In the genomic region with DNA sequence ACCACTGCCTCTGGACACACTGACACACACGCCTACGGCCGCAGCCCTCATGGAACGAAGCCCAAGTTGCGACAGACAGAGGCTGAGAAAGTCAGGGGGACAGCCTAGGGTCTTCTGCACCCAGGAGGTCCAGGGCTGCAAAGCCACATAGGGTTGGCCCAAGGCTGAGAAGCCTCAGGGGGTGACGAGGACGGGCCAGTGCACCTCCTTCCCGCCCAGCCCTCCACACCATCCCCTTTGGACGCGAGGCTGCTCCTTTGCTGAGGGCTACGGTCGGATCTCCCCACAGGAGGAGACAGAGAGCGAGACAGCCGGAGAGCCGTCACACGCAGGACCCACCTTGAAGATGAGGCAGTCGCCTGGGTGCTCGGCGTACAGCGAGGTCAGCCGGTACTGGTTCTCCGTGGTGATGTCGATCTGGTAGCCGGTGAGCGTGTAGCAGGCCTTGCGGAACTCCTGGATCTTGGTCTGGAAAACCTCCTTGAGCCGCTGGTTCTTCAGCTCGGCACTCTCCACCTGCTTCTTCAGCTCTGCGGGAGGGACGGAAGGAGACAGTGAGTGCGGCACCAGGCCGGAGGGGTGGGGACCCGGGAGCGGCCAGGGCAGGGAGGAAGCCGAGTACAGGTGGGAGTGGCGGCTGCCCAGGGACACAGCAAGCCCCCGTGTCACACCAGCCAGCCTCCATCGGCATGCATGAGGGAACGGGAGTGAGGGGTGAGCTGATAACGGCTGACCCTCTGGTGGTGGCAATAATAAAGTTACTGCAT, we compare ENCODE assay signal across 1 cellular context.
TF ChIP-seq lines count a peak whose summit lies in the region.

No MANE protein-coding gene starts in this region.

TF ChIP-seq in H1, 55 proteins besides CTCF, POLR2A, EP300 and RAD21:
- TF ChIP-seq TAF7 (optimal IDR thresholded peaks at IDR 0.05; ENCODE audit: borderline replicate concordance, low read depth, low read length) = no peak
- no peak for TF ChIP-seq RFX5 (IDR thresholded peaks at IDR 0.05; ENCODE audit: borderline replicate concordance, low read depth, low read length)
- TF ChIP-seq CHD2 (IDR thresholded peaks at IDR 0.05; ENCODE audit: low read length) = no peak
- TF ChIP-seq SIX5 (IDR thresholded peaks at IDR 0.05; ENCODE audit: low read depth, low read length) = no peak
- no peak for TF ChIP-seq CREB1 (IDR thresholded peaks at IDR 0.05)
- no peak for TF ChIP-seq TBP (IDR thresholded peaks at IDR 0.05; ENCODE audit: low read depth, low read length)
- TF ChIP-seq BACH1 (IDR thresholded peaks at IDR 0.05; ENCODE audit: low read length) = no peak
- TF ChIP-seq ZNF274 (IDR thresholded peaks at IDR 0.05; ENCODE audit: borderline replicate concordance, extremely low read depth, low read length) = no peak
- TF ChIP-seq BRCA1 (IDR thresholded peaks at IDR 0.05; ENCODE audit: low read depth, low read length) = no peak
- TF ChIP-seq SIN3A (conservative IDR thresholded peaks at IDR 0.05 in 1 of 2, IDR thresholded peaks at IDR 0.05 in 1 of 2; ENCODE audit: low read depth in 1 of 2, low read length in 2 of 2) = no peak
- TF ChIP-seq GTF2F1 (IDR thresholded peaks at IDR 0.05; ENCODE audit: borderline replicate concordance, low read depth, low read length) = no peak
- no peak for TF ChIP-seq MAFK (IDR thresholded peaks at IDR 0.05; ENCODE audit: low read depth, low read length)
- TF ChIP-seq CBX8 (IDR thresholded peaks at IDR 0.05; ENCODE audit: borderline replicate concordance, low read depth, low read length) = no peak
- TF ChIP-seq, protein P1, sequence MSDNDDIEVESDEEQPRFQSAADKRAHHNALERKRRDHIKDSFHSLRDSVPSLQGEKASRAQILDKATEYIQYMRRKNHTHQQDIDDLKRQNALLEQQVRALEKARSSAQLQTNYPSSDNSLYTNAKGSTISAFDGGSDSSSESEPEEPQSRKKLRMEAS (IDR thresholded peaks at IDR 0.05) = no peak
- TF ChIP-seq KDM1A (IDR thresholded peaks at IDR 0.05; ENCODE audit: borderline replicate concordance, low read length) = no peak
TF ChIP-seq in H1: peak in this region for 0.
